Comparison of ENCODE assay signal across 25 cellular contexts in the genomic region with DNA sequence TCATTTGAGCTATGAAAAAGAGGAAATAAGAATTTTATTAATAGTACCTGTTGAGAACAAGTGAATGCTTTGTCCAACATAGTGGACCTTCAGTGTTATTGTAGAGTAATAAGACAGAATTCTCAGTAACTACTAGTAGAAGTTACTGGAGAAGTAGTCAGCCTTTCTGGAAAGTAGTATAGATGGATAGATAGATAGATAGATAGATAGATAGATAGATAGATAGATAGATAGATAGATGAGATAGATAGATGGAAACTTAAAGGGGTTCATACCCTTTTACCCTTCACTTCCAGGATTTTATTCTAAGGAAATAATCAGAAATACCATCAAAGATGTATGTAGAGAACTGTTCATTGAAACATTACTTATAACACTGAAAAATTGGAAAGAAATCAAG. TPM values are rescaled to one million over a fixed set of nuclear protein-coding genes. Genes with fewer than 3 reads are reported as not detected.
DNase-seq lines count a peak whose midpoint lies in the region; ATAC-seq, FAIRE-seq and TF ChIP-seq lines count a peak whose summit lies in the region.
"Had no signal": no experiment of that assay in that cellular context is flagged by ENCODE, and none has a peak within 500 bp of the region (broad histone marks: within the 10 kb centered on the region; RNA-seq: fewer than 3 reads in every experiment).

No MANE protein-coding gene starts in this region.

- no peak for TF ChIP-seq EP300 in K562 (IDR thresholded peaks at IDR 0.05; ENCODE audit: low read length)

- H3K4me2 ChIP-seq in Karpas-422 (ENCODE audit: low read depth, low read length, poor library complexity, severe bottlenecking) (no peak overlapping the region), K562 (ENCODE audit: insufficient read depth, low read length) (no peak overlapping the region)
- H3K4me2 ChIP-seq: A549, GM23338 had no signal

- POLR2A ChIA-PET in K562 (lab: Yijun Ruan, JAX) (no interaction called here), T-cell (lab: Charles Lee) (interaction anchor here (0.7 to 0.9 kb wide), 2 partner anchors 27 to 423 kb away, joined by 3 to 4 read pairs; a partner anchor contains a TSS)

- in situ Hi-C loops in K562 (cut with MboI) = no loop called here

- peaks cover 52% of the 10 kb centered on the region for H3K4me1 Mint-ChIP-seq in activated naive CD4-positive, alpha-beta T cell treated with anti-CD3 and anti-CD28 coated beads, Interleukin-2, amount 50 U/mL, for 24 hours
- peaks cover 41% of the 10 kb centered on the region for H3K4me1 Mint-ChIP-seq in activated naive CD4-positive, alpha-beta T cell treated with anti-CD3 and anti-CD28 coated beads, Interleukin-2, amount 10 ng/mL, durations not matched to agents 7 days and 5 days
- peaks cover 30% of the 10 kb centered on the region for H3K4me1 Mint-ChIP-seq in stimulated activated memory B cell treated with anti-CD40 and anti-IgM and Interleukin-4, amounts not matched to agents 10 μg/mL and 1 μg/mL and 100 μg/mL, for 72 hours
- H3K4me1 Mint-ChIP-seq in T-cell = peaks cover 33 to 41% (median 38%) of the 10 kb centered on the region in 3 donors

- no peak for TF ChIP-seq RAD21 in K562 (CRISPR knock-in tag; conservative IDR thresholded peaks at IDR 0.05 in 1 of 2, IDR thresholded peaks at IDR 0.05 in 1 of 2)

- no peaks in the 10 kb centered on the region for H3K9me3 ChIP-seq in Karpas-422 (ENCODE audit: low read length)
- H3K9me3 ChIP-seq in K562 (replicated peaks; ENCODE audit: control insufficient read depth, insufficient read depth, low read depth, low read length) = no peaks in the 10 kb centered on the region
- H3K9me3 ChIP-seq: A549; BE2C; BLaER1 treated with 17β-estradiol and CSF1 and Interleukin-3, amounts not matched to agents 10 nM and 100 nM had no signal

- H3K27me3 ChIP-seq in Karpas-422 (ENCODE audit: low read length) (no peaks in the 10 kb centered on the region), K562 (ENCODE audit: control insufficient read depth in 2 of 2, insufficient read depth in 2 of 2, low read length in 2 of 2) (no peaks in the 10 kb centered on the region)
- H3K27me3 ChIP-seq: BE2C; BLaER1 treated with 17β-estradiol and CSF1 and Interleukin-3, amounts not matched to agents 10 nM and 100 nM had no signal

- H3K27ac ChIP-seq in Karpas-422 (ENCODE audit: low read length) (peak overlapping the region; percentile 28), K562 (ENCODE audit: extremely low read depth, low read depth, low read length) (no peak overlapping the region)
- H3K27ac ChIP-seq: A549; BLaER1 treated with 17β-estradiol and CSF1 and Interleukin-3, amounts not matched to agents 10 nM and 100 nM had no signal

- ATAC-seq in K562 (no peak), T-cell (replicated peaks in 1 of 4) (no peak)
- no peak for ATAC-seq in stimulated activated memory B cell treated with anti-CD40 and anti-IgM and Interleukin-4, amounts not matched to agents 10 μg/mL and 1 μg/mL and 100 μg/mL, for 72 hours
- ATAC-seq: A549, GM23338, HCT116 had no signal

- CTCF ChIA-PET in activated naive CD4-positive, alpha-beta T cell treated with anti-CD3 and anti-CD28 coated beads, Interleukin-2, amount 10 ng/mL, durations not matched to agents 7 days and 5 days (lab: Charles Lee) = interaction anchor here (0.7 to 1.6 kb wide), 2 partner anchors 290 to 596 kb away, joined by 3 to 11 read pairs; a partner anchor contains a TSS
- CTCF ChIA-PET in K562 (lab: Yijun Ruan, JAX; ENCODE audit: low intra/inter-chr PET ratio) (no interaction called here), T-cell (lab: Charles Lee) (interaction anchor here (0.6 to 1.1 kb wide), 5 partner anchors 19 to 639 kb away, joined by 3 to 4 read pairs (median 4); no protein-coding TSS in a partner anchor)

- BruUV-seq in K562 (replicated peaks; lab: Mats Ljungman, UMichigan) = no TSS peak

- H3K36me3 ChIP-seq in Karpas-422 (ENCODE audit: insufficient read depth, low read length) (peaks cover 63% of the 10 kb centered on the region), K562 (ENCODE audit: control insufficient read depth, insufficient read depth, low read length) (peaks cover 44% of the 10 kb centered on the region)

- H2AFZ ChIP-seq in Karpas-422 (ENCODE audit: low read length) (no peak overlapping the region), K562 (ENCODE audit: low read depth, low read length) (no peak overlapping the region)
- H2AFZ ChIP-seq: GM23338 had no signal

- H3K79me2 ChIP-seq in Karpas-422 (ENCODE audit: low read length) (peaks cover 96% of the 10 kb centered on the region), K562 (ENCODE audit: control insufficient read depth, insufficient read depth, low read length) (peaks cover 84% of the 10 kb centered on the region)

- DNase-seq in activated naive CD4-positive, alpha-beta T cell treated with anti-CD3 and anti-CD28 coated beads, Interleukin-2, amount 10 ng/mL, durations not matched to agents 7 days and 5 days = no peak
- no peak for DNase-seq in Karpas-422
- no peak for DNase-seq in K562 (ENCODE audit: extremely low read depth in 1 of 4, low spot score in 3 of 4)
- DNase-seq in NCI-H82 treated with DMSO at 0.1 percent for 48 hours (lab: John Stamatoyannopoulos, UW; ENCODE audit: unreplicated experiment) = no peak
- DNase-seq in T-cell = no peak
- DNase-seq: 8988T; ACHN; AML-193; BE2C; CD4-positive, alpha-beta T cell; CD8-positive, alpha-beta memory T cell; DMS 273 treated with DMSO at 0.1 percent for 48 hours; DMS79; EL; GDM1; H9 had no signal

- H3K27ac Mint-ChIP-seq in activated naive CD4-positive, alpha-beta T cell treated with anti-CD3 and anti-CD28 coated beads, Interleukin-2, amount 50 U/mL, for 24 hours = peak overlapping the region; percentile 23
- no peak overlapping the region for H3K27ac Mint-ChIP-seq in activated naive CD4-positive, alpha-beta T cell treated with anti-CD3 and anti-CD28 coated beads, Interleukin-2, amount 10 ng/mL, durations not matched to agents 7 days and 5 days
- H3K27ac Mint-ChIP-seq in stimulated activated memory B cell treated with anti-CD40 and anti-IgM and Interleukin-4, amounts not matched to agents 10 μg/mL and 1 μg/mL and 100 μg/mL, for 72 hours = peak overlapping the region; percentile 13
- H3K27ac Mint-ChIP-seq in T-cell = no peak overlapping the region
- H3K27ac Mint-ChIP-seq: CD4-positive, alpha-beta T cell; GM23338; H9 had no signal

- H3K4me1 ChIP-seq in Karpas-422 (ENCODE audit: low read length) = peaks cover 72% of the 10 kb centered on the region
- peaks cover 1 to 6% of the 10 kb centered on the region in 2 experiments; a peak in 3 of 5 replicates for H3K4me1 ChIP-seq in K562 (replicated peaks in 1 of 2; ENCODE audit: control insufficient read depth in 2 of 2, insufficient read depth in 2 of 2, low read length in 2 of 2)
- H3K4me1 ChIP-seq: BE2C had no signal

- H3K4me3 ChIP-seq in Karpas-422 (ENCODE audit: low read length) (no peak overlapping the region), K562 (no peak overlapping the region)
- H3K4me3 ChIP-seq: A549; BLaER1 treated with 17β-estradiol and CSF1 and Interleukin-3, amounts not matched to agents 10 nM and 100 nM; GM23338 had no signal

- no peaks in the 10 kb centered on the region for H3K9me3 Mint-ChIP-seq in activated naive CD4-positive, alpha-beta T cell treated with anti-CD3 and anti-CD28 coated beads, Interleukin-2, amount 50 U/mL, for 24 hours
- H3K9me3 Mint-ChIP-seq in activated naive CD4-positive, alpha-beta T cell treated with anti-CD3 and anti-CD28 coated beads, Interleukin-2, amount 10 ng/mL, durations not matched to agents 7 days and 5 days = no peaks in the 10 kb centered on the region
- no peaks in the 10 kb centered on the region for H3K9me3 Mint-ChIP-seq in stimulated activated memory B cell treated with anti-CD40 and anti-IgM and Interleukin-4, amounts not matched to agents 10 μg/mL and 1 μg/mL and 100 μg/mL, for 72 hours
- no peaks in the 10 kb centered on the region for H3K9me3 Mint-ChIP-seq in T-cell
- H3K9me3 Mint-ChIP-seq: CD14-positive monocyte; CD4-positive, alpha-beta T cell; CD8-positive, alpha-beta memory T cell; GM23338; H9 had no signal

- no peak overlapping the region for H3K9ac ChIP-seq in Karpas-422 (ENCODE audit: low read length)
- no peak overlapping the region for H3K9ac ChIP-seq in K562 (ENCODE audit: insufficient read depth in 1 of 2, low read depth in 2 of 2, low read length in 2 of 2)
- H3K9ac ChIP-seq: BLaER1 treated with 17β-estradiol and CSF1 and Interleukin-3, amounts not matched to agents 10 nM and 100 nM had no signal

- H4K20me1 ChIP-seq in Karpas-422 (ENCODE audit: insufficient read depth, low read depth, low read length) (no peaks in the 10 kb centered on the region), K562 (replicated peaks; ENCODE audit: control insufficient read depth, insufficient read depth, low read length) (0 out of 2 replicates have a peak, but pooled peaks cover 5% of the 10 kb centered on the region)

- no peaks in the 10 kb centered on the region for H3K9me1 ChIP-seq in K562 (ENCODE audit: control insufficient read depth, insufficient read depth, low read length)

- no peaks in the 10 kb centered on the region for H3K27me3 Mint-ChIP-seq in activated naive CD4-positive, alpha-beta T cell treated with anti-CD3 and anti-CD28 coated beads, Interleukin-2, amount 50 U/mL, for 24 hours
- no peaks in the 10 kb centered on the region for H3K27me3 Mint-ChIP-seq in activated naive CD4-positive, alpha-beta T cell treated with anti-CD3 and anti-CD28 coated beads, Interleukin-2, amount 10 ng/mL, durations not matched to agents 7 days and 5 days
- H3K27me3 Mint-ChIP-seq in stimulated activated memory B cell treated with anti-CD40 and anti-IgM and Interleukin-4, amounts not matched to agents 10 μg/mL and 1 μg/mL and 100 μg/mL, for 72 hours = no peaks in the 10 kb centered on the region
- H3K27me3 Mint-ChIP-seq in T-cell = no peaks in the 10 kb centered on the region
- H3K27me3 Mint-ChIP-seq: CD4-positive, alpha-beta T cell; CD8-positive, alpha-beta memory T cell had no signal

- FAIRE-seq in K562 (lab: Jason Lieb, UNC) = no peak
- FAIRE-seq: A549, GM12891, GM18507 had no signal

- H3K4me3 Mint-ChIP-seq in activated naive CD4-positive, alpha-beta T cell treated with anti-CD3 and anti-CD28 coated beads, Interleukin-2, amount 50 U/mL, for 24 hours = no peak overlapping the region
- no peak overlapping the region for H3K4me3 Mint-ChIP-seq in activated naive CD4-positive, alpha-beta T cell treated with anti-CD3 and anti-CD28 coated beads, Interleukin-2, amount 10 ng/mL, durations not matched to agents 7 days and 5 days
- no peak overlapping the region for H3K4me3 Mint-ChIP-seq in stimulated activated memory B cell treated with anti-CD40 and anti-IgM and Interleukin-4, amounts not matched to agents 10 μg/mL and 1 μg/mL and 100 μg/mL, for 72 hours
- H3K4me3 Mint-ChIP-seq in T-cell = no peak overlapping the region
- H3K4me3 Mint-ChIP-seq: CD14-positive monocyte; CD4-positive, alpha-beta T cell; CD8-positive, alpha-beta memory T cell; GM23338; H9 had no signal

- no peak for TF ChIP-seq CTCF in K562 (IDR thresholded peaks at IDR 0.05 in 2 of 3, conservative IDR thresholded peaks at IDR 0.05 in 1 of 3; ENCODE audit: insufficient read depth in 2 of 3, low read depth in 1 of 3, low read length in 3 of 3)

- intact Hi-C loops in K562 (cut with micrococcal nuclease) = no loop called here

- no peaks in the 10 kb centered on the region for H3K9me2 ChIP-seq in Karpas-422 (replicated peaks; ENCODE audit: insufficient read depth, low read length)

- H3K36me3 Mint-ChIP-seq in activated naive CD4-positive, alpha-beta T cell treated with anti-CD3 and anti-CD28 coated beads, Interleukin-2, amount 50 U/mL, for 24 hours = peaks cover 8% of the 10 kb centered on the region
- peaks cover 17% of the 10 kb centered on the region for H3K36me3 Mint-ChIP-seq in activated naive CD4-positive, alpha-beta T cell treated with anti-CD3 and anti-CD28 coated beads, Interleukin-2, amount 10 ng/mL, durations not matched to agents 7 days and 5 days
- H3K36me3 Mint-ChIP-seq in stimulated activated memory B cell treated with anti-CD40 and anti-IgM and Interleukin-4, amounts not matched to agents 10 μg/mL and 1 μg/mL and 100 μg/mL, for 72 hours = peaks cover 21% of the 10 kb centered on the region
- H3K36me3 Mint-ChIP-seq in T-cell = peaks cover 17% of the 10 kb centered on the region

- no peak for TF ChIP-seq POLR2A in K562 (conservative IDR thresholded peaks at IDR 0.05)

RNA-seq across cellular contexts. Expression of a gene that starts 5.2 kb away (rescaled TPM):
- total RNA-seq in Karpas-422 (2014; rRNA removed; shearing (Covaris generic); ENCODE audit: low replicate concordance) = 138 and 197 TPM in 2 replicates
- 10.4 and 24.6 TPM in 2 replicates for total RNA-seq in K562 (2011; cell fraction: chromatin; rRNA removed; ENCODE audit: low replicate concordance)
- total RNA-seq in K562 (2011; cell fraction: nucleolus; rRNA removed) = 8.3 and 12.4 TPM in 2 replicates
- total RNA-seq in K562 (2011; cell fraction: nucleoplasm; rRNA removed) = 16.4 and 29.3 TPM in 2 replicates
- total RNA-seq in K562 (2014; rRNA removed) (37.5 and 62.6 TPM in 2 replicates), K562 (2014; rRNA removed; fragmentation: Illumina TruSeq; extraction: Trizol) (103 TPM in 2 replicates), K562 (2015; rRNA removed; fragmentation: Illumina TruSeq; extraction: Trizol) (76.5 and 77.6 TPM in 2 replicates), K562 (2021) (64.9 and 77.7 TPM in 2 replicates), T-cell (10 to 100 TPM; 26.6 to 29.6 (median 28.1) TPM)
- polyA plus RNA-seq in K562 (2011; rRNA removed) (171 and 191 TPM in 2 replicates), K562 (2014; fragmentation: Illumina TruSeq; extraction: Trizol) (101 TPM in 2 replicates), K562 (2014; fragmentation: Nextera tagmentation; extraction: Ambion mirVana) (100 to 1,000 TPM; 208 to 211 TPM), K562 (2014; rRNA removed) (89.4 and 106 TPM in 2 replicates)
- 32.1 and 58.5 TPM in 2 replicates for polyA plus RNA-seq in K562 (2011; cell fraction: cytosol; rRNA removed)
- 49.2 and 82.2 TPM in 2 replicates for polyA plus RNA-seq in K562 (2011; cell fraction: nucleus; rRNA removed)
- 43.2 and 84.0 TPM in 2 replicates for polyA plus RNA-seq in K562 (2012)
- polyA minus RNA-seq in K562 (2011; rRNA and poly(A)+ RNA removed) = 85.8 and 91.9 TPM in 2 replicates
- 17.7 and 22.1 TPM in 2 replicates for polyA minus RNA-seq in K562 (2011; cell fraction: cytosol; rRNA and poly(A)+ RNA removed)
- 9.4 and 16.8 TPM in 2 replicates for polyA minus RNA-seq in K562 (2011; cell fraction: nucleus; rRNA and poly(A)+ RNA removed)

RNA-seq across cellular contexts. Expression of a gene that starts 6.2 kb away (rescaled TPM):
- total RNA-seq in Karpas-422 (2014; rRNA removed; shearing (Covaris generic); ENCODE audit: low replicate concordance) = 45.8 and 54.0 TPM in 2 replicates
- 6.5 and 22.5 TPM in 2 replicates for total RNA-seq in K562 (2011; cell fraction: chromatin; rRNA removed; ENCODE audit: low replicate concordance)
- 5.7 and 6.6 TPM in 2 replicates for total RNA-seq in K562 (2011; cell fraction: nucleolus; rRNA removed)
- total RNA-seq in K562 (2011; cell fraction: nucleoplasm; rRNA removed) = 10.3 and 18.9 TPM in 2 replicates
- total RNA-seq in K562 (2014; rRNA removed) (69.2 and 103 TPM in 2 replicates), K562 (2014; rRNA removed; fragmentation: Illumina TruSeq; extraction: Trizol) (106 and 124 TPM in 2 replicates), K562 (2015; rRNA removed; fragmentation: Illumina TruSeq; extraction: Trizol) (122 and 143 TPM in 2 replicates), K562 (2021) (46.6 and 81.3 TPM in 2 replicates), T-cell (10 to 100 TPM; 15.7 to 27.3 (median 23.5) TPM)
- polyA plus RNA-seq in K562 (2011; rRNA removed) (27.8 and 45.5 TPM in 2 replicates), K562 (2014; fragmentation: Illumina TruSeq; extraction: Trizol) (162 and 185 TPM in 2 replicates), K562 (2014; fragmentation: Nextera tagmentation; extraction: Ambion mirVana) (100 to 1,000 TPM; 102 to 125 TPM), K562 (2014; rRNA removed) (130 and 134 TPM in 2 replicates)
- 8.6 and 14.8 TPM in 2 replicates for polyA plus RNA-seq in K562 (2011; cell fraction: cytosol; rRNA removed)
- 8.6 and 14.6 TPM in 2 replicates for polyA plus RNA-seq in K562 (2011; cell fraction: nucleus; rRNA removed)
- 34.6 and 87.0 TPM in 2 replicates for polyA plus RNA-seq in K562 (2012)
- 27.8 and 28.4 TPM in 2 replicates for polyA minus RNA-seq in K562 (2011; rRNA and poly(A)+ RNA removed)
- polyA minus RNA-seq in K562 (2011; cell fraction: cytosol; rRNA and poly(A)+ RNA removed) = 7.2 and 9.4 TPM in 2 replicates
- polyA minus RNA-seq in K562 (2011; cell fraction: nucleus; rRNA and poly(A)+ RNA removed) = 4.6 and 9.2 TPM in 2 replicates

RNA-seq across cellular contexts. Expression of a gene that starts 26.7 kb away (rescaled TPM):
- 5.3 and 7.1 TPM in 2 replicates for total RNA-seq in Karpas-422 (2014; rRNA removed; shearing (Covaris generic); ENCODE audit: low replicate concordance)
- 6.0 and 16.2 TPM in 2 replicates for total RNA-seq in K562 (2011; cell fraction: chromatin; rRNA removed; ENCODE audit: low replicate concordance)
- 7.0 and 9.1 TPM in 2 replicates for total RNA-seq in K562 (2011; cell fraction: nucleolus; rRNA removed)
- total RNA-seq in K562 (2011; cell fraction: nucleoplasm; rRNA removed) = 10.6 and 10.9 TPM in 2 replicates
- total RNA-seq in K562 (2014; rRNA removed) (2.3 and 2.8 TPM in 2 replicates), K562 (2014; rRNA removed; fragmentation: Illumina TruSeq; extraction: Trizol) (4.4 and 4.6 TPM in 2 replicates), K562 (2015; rRNA removed; fragmentation: Illumina TruSeq; extraction: Trizol) (4.1 and 4.2 TPM in 2 replicates), K562 (2021) (3.0 and 3.1 TPM in 2 replicates), T-cell (10 to 100 TPM in 3 of 5 donors, 1 to 10 TPM in 2; 5.8 to 11.6 (median 10.0) TPM)
- polyA plus RNA-seq in K562 (2011; rRNA removed) (9.0 and 10.1 TPM in 2 replicates), K562 (2014; fragmentation: Illumina TruSeq; extraction: Trizol) (2.9 and 3.5 TPM in 2 replicates), K562 (2014; fragmentation: Nextera tagmentation; extraction: Ambion mirVana) (1 to 10 TPM; 3.9 to 4.4 TPM), K562 (2014; rRNA removed) (4.8 and 5.0 TPM in 2 replicates)
- 2.2 and 4.9 TPM in 2 replicates for polyA plus RNA-seq in K562 (2011; cell fraction: cytosol; rRNA removed)
- polyA plus RNA-seq in K562 (2011; cell fraction: nucleus; rRNA removed) = 4.5 and 6.7 TPM in 2 replicates
- polyA plus RNA-seq in K562 (2012) = 2.8 and 4.5 TPM in 2 replicates
- polyA minus RNA-seq in K562 (2011; rRNA and poly(A)+ RNA removed) = 7.1 and 8.6 TPM in 2 replicates
- 1.4 and 1.6 TPM in 2 replicates for polyA minus RNA-seq in K562 (2011; cell fraction: cytosol; rRNA and poly(A)+ RNA removed)
- 5.1 and 13.6 TPM in 2 replicates for polyA minus RNA-seq in K562 (2011; cell fraction: nucleus; rRNA and poly(A)+ RNA removed)

Comparison
In these comparisons a context has a peak if more than half of its experiments do, and no peak if none do; other contexts are left out.
1. H3K27ac Mint-ChIP-seq: peak in activated naive CD4-positive, alpha-beta T cell treated with anti-CD3 and anti-CD28 coated beads, Interleukin-2, amount 50 U/mL, for 24 hours (single experiment) and stimulated activated memory B cell treated with anti-CD40 and anti-IgM and Interleukin-4, amounts not matched to agents 10 μg/mL and 1 μg/mL and 100 μg/mL, for 72 hours (single experiment); none in activated naive CD4-positive, alpha-beta T cell treated with anti-CD3 and anti-CD28 coated beads, Interleukin-2, amount 10 ng/mL, durations not matched to agents 7 days and 5 days (single experiment) and T-cell (0 of 2).